In the genomic region with DNA sequence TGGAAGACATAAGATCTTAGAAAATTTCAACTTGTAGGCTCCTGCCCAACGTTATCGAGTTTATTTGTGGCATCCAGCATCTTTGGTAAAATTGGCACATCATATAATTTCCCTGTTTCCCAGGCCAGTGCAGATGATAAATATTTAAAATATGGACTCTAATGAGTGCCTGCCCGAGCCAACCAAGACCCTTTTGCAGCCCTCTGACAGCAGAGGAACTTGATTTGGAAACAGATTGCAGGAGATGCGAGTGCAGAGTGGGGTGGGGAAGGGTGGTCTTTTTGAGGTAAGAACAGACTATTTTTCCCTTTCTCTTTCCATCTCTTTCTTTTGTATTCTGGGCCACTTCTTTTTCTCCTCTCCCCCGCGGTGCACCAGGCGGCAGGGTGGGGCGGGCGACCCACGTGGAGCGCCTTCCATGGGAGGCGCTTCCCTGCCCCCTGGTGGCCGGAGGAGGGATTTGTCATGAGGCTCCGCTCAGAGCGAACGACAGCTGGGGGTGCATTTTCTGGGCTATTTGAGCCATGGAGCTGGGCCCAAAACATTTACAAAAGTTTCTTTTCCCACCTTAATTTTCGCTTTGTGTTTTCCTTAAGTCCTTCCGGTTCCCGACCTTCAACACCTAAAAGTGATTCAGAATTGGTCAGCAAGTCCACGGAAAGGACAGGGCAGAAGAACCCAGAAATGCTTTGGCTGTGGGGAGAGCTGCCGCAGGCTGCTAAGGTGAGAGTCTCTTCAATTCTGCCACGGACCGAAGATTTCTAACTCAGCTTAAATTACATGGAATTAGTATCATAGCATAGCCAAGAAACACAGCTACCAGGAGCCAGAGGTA, we compare ENCODE assay signal across 8 cellular contexts. TPM values are rescaled to one million over a fixed set of nuclear protein-coding genes. Genes with fewer than 3 reads are reported as not detected.
A peak's percentile ranks its signal among the peaks of the same experiment; 100 is the strongest.
DNase-seq lines count a peak whose midpoint lies in the region; ATAC-seq and TF ChIP-seq lines count a peak whose summit lies in the region.

No MANE protein-coding gene starts in this region.

- H3K27ac ChIP-seq in BLaER1 treated with 17β-estradiol and CSF1 and Interleukin-3, amounts not matched to agents 10 nM and 100 nM: peak overlapping the region in 3 of 11 experiments; percentile 3 to 55 (median 30); a peak in 4 of 22 replicates
- H3K27ac ChIP-seq in mesendoderm (ENCODE audit: low read depth, low read length): no peak overlapping the region

- no peak overlapping the region for H3K4ac ChIP-seq in mesendoderm (ENCODE audit: low read depth, low read length)

- peak; percentile 58 for DNase-seq in NCI-H510A treated with DMSO at 0.1 percent for 48 hours (lab: John Stamatoyannopoulos, UW)
- DNase-seq in activated CD8-positive, alpha-beta T cell treated with anti-CD3 and anti-CD28 coated beads for 36 hours: peak; percentile 91
- DNase-seq in effector CD4-positive, alpha-beta T cell: peak; percentile 87
- DNase-seq in mesendoderm: peak; percentile 72
- DNase-seq in stimulated activated CD8-positive, alpha-beta memory T cell treated with anti-CD3 and anti-CD28 coated beads, Interleukin-2, amount 100 ng/mL, for 1 hour (ENCODE audit: low read depth in 2 of 2): peak; percentile 77 to 81

- no peak overlapping the region for H4K5ac ChIP-seq in mesendoderm (ENCODE audit: low read length)

- intact Hi-C loops in activated CD8-positive, alpha-beta T cell treated with anti-CD3 and anti-CD28 coated beads for 36 hours (cut with micrococcal nuclease): loop anchor here (1.0 to 5.0 kb wide), 3 partner anchors 25 to 86 kb away; no protein-coding TSS in a partner anchor

- H3K9me3 ChIP-seq in BLaER1 treated with 17β-estradiol and CSF1 and Interleukin-3, amounts not matched to agents 10 nM and 100 nM (replicated peaks in 1 of 11): 0 out of 22 replicates have a peak, but pooled peaks cover 0 to 4% (median 0%) of the 10 kb centered on the region in 11 experiments

- H3K79me1 ChIP-seq in mesendoderm (ENCODE audit: low read length): no peaks in the 10 kb centered on the region

- peaks cover 42% of the 10 kb centered on the region for H3K4me1 Mint-ChIP-seq in activated CD8-positive, alpha-beta T cell treated with anti-CD3 and anti-CD28 coated beads for 36 hours (ENCODE audit: low read depth)

- H3K9ac ChIP-seq in BLaER1 treated with 17β-estradiol and CSF1 and Interleukin-3, amounts not matched to agents 10 nM and 100 nM: peak overlapping the region in 5 of 11 experiments; percentile 13 to 56 (median 37); a peak in 9 of 22 replicates
- peak overlapping the region; percentile 33 for H3K9ac ChIP-seq in mesendoderm (ENCODE audit: low read length)

- H3K36me3 ChIP-seq in BLaER1 treated with 17β-estradiol and CSF1 and Interleukin-3, amounts not matched to agents 10 nM and 100 nM: peaks cover 59 to 82% (median 72%) of the 10 kb centered on the region in 11 experiments
- no peaks in the 10 kb centered on the region for H3K36me3 ChIP-seq in mesendoderm (ENCODE audit: control insufficient read depth, insufficient read depth, low read length)

- no peak overlapping the region for H3K18ac ChIP-seq in mesendoderm (ENCODE audit: low read length)

- no peaks in the 10 kb centered on the region for H3K27me3 Mint-ChIP-seq in activated CD8-positive, alpha-beta T cell treated with anti-CD3 and anti-CD28 coated beads for 36 hours

- POLR2A ChIA-PET in activated CD8-positive, alpha-beta T cell treated with anti-CD3 and anti-CD28 coated beads for 36 hours (lab: Charles Lee): interaction anchor here (0.7 to 1.2 kb wide), 4 partner anchors 32 to 85 kb away, joined by 3 to 5 read pairs (median 4); a partner anchor contains a TSS

- peaks cover 18 to 39% (median 33%) of the 10 kb centered on the region in 10 experiments for H3K4me1 ChIP-seq in BLaER1 treated with 17β-estradiol and CSF1 and Interleukin-3, amounts not matched to agents 10 nM and 100 nM
- no peaks in the 10 kb centered on the region for H3K4me1 ChIP-seq in mesendoderm (ENCODE audit: control insufficient read depth, low read depth, low read length)

- no peak overlapping the region for H4K8ac ChIP-seq in mesendoderm (ENCODE audit: low read depth, low read length)

- H2BK120ac ChIP-seq in mesendoderm (ENCODE audit: low read depth, low read length): no peak overlapping the region

- H3K56ac ChIP-seq in mesendoderm (ENCODE audit: low read length): peak overlapping the region; percentile 54

- H3K36me3 Mint-ChIP-seq in activated CD8-positive, alpha-beta T cell treated with anti-CD3 and anti-CD28 coated beads for 36 hours (ENCODE audit: low read depth): peaks cover 58% of the 10 kb centered on the region

- WGBS in mesendoderm (ENCODE audit: extremely low coverage, insufficient coverage, low lambda C conversion rate): no CpG with 5 or more reads among the region's 23 CpGs

- H3K79me2 ChIP-seq in mesendoderm (ENCODE audit: control insufficient read depth, insufficient read depth, low read length): no peaks in the 10 kb centered on the region

- CTCF ChIA-PET in activated CD8-positive, alpha-beta T cell treated with anti-CD3 and anti-CD28 coated beads for 36 hours (lab: Charles Lee): interaction anchor here (0.7 to 16.1 kb wide), 25 partner anchors 8 to 195 kb away, joined by 3 to 541 read pairs (median 4); a partner anchor contains a TSS

- peak; percentile 95 for TF ChIP-seq CTCF in activated CD8-positive, alpha-beta T cell treated with anti-CD3 and anti-CD28 coated beads for 36 hours (IDR thresholded peaks at IDR 0.05)

- H3K4me2 ChIP-seq in BLaER1 treated with 17β-estradiol and CSF1 and Interleukin-3, amounts not matched to agents 10 nM and 100 nM: peak overlapping the region; percentile 50 to 84 (median 73)
- H3K4me2 ChIP-seq in mesendoderm (ENCODE audit: low read length): no peak overlapping the region

- no peak overlapping the region for H3K23ac ChIP-seq in mesendoderm (ENCODE audit: low read length)

- H3K9me3 Mint-ChIP-seq in activated CD8-positive, alpha-beta T cell treated with anti-CD3 and anti-CD28 coated beads for 36 hours: no peaks in the 10 kb centered on the region

- H2AK5ac ChIP-seq in mesendoderm (ENCODE audit: low read length): no peak overlapping the region

- peaks cover 0 to 8% (median 0%) of the 10 kb centered on the region in 11 experiments; a peak in 5 of 22 replicates for H4K20me1 ChIP-seq in BLaER1 treated with 17β-estradiol and CSF1 and Interleukin-3, amounts not matched to agents 10 nM and 100 nM

- ATAC-seq in GM19025 (IDR thresholded peaks at IDR 0.05; ENCODE audit: low read depth, unreplicated experiment): peak; percentile 85
- peak; percentile 90 for ATAC-seq in HG03175 (IDR thresholded peaks at IDR 0.05; ENCODE audit: unreplicated experiment)
- ATAC-seq in activated CD8-positive, alpha-beta T cell treated with anti-CD3 and anti-CD28 coated beads for 36 hours: peak; percentile 94

- no peak overlapping the region for H2BK5ac ChIP-seq in mesendoderm (ENCODE audit: low read length)

- H2BK15ac ChIP-seq in mesendoderm (replicated peaks; ENCODE audit: low read depth): no peak overlapping the region

- no peaks in the 10 kb centered on the region for H3K27me3 ChIP-seq in BLaER1 treated with 17β-estradiol and CSF1 and Interleukin-3, amounts not matched to agents 10 nM and 100 nM
- no peaks in the 10 kb centered on the region for H3K27me3 ChIP-seq in mesendoderm (ENCODE audit: insufficient read depth, low read length, poor library complexity)

- peak overlapping the region in 5 of 10 experiments; percentile 8 to 38 (median 23); a peak in 5 of 20 replicates for H3K4me3 ChIP-seq in BLaER1 treated with 17β-estradiol and CSF1 and Interleukin-3, amounts not matched to agents 10 nM and 100 nM
- no peak overlapping the region for H3K4me3 ChIP-seq in mesendoderm (ENCODE audit: low read length)

- peak overlapping the region; percentile 42 for H3K4me3 Mint-ChIP-seq in activated CD8-positive, alpha-beta T cell treated with anti-CD3 and anti-CD28 coated beads for 36 hours

- peak overlapping the region; percentile 56 for H3K27ac Mint-ChIP-seq in activated CD8-positive, alpha-beta T cell treated with anti-CD3 and anti-CD28 coated beads for 36 hours

RNA-seq across cellular contexts. Expression of a gene that starts 32.7 kb away (rescaled TPM):
- 10 to 100 TPM; 31.9 to 36.5 TPM for total RNA-seq in activated CD8-positive, alpha-beta T cell treated with anti-CD3 and anti-CD28 coated beads for 36 hours
- polyA plus RNA-seq in mesendoderm (2013, experiment 1 of 2): 1.9 TPM
- 1.8 TPM for polyA plus RNA-seq in mesendoderm (2013, experiment 2 of 2)
